Comparison of ENCODE assay signal across 22 cellular contexts in the genomic region with DNA sequence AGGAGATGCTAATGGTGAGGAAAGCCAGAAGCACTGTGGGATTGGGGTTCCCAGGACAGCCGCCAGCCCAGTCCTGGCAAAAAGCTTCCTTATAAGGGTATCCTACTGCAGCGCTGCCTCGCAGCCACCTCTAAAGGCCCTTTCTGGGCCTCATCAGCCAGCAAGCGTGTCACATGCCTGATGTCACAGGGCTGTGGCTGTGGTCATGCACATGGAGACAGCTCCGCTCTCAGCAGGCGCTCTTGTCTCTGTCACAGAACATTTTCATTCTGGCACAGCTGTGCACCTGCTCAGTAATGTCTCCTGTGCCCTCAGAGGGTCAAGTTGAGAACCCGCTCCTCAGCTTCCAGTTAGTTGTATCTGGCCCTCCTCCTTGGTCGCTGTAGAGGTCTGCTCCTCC. TPM values are rescaled to one million over a fixed set of nuclear protein-coding genes. Genes with fewer than 3 reads are reported as not detected.
DNase-seq lines count a peak whose midpoint lies in the region; ATAC-seq and TF ChIP-seq lines count a peak whose summit lies in the region.
"Had no signal": no experiment of that assay in that cellular context is flagged by ENCODE, and none has a peak within 500 bp of the region (broad histone marks: within the 10 kb centered on the region; RNA-seq: fewer than 3 reads in every experiment).

No MANE protein-coding gene starts in this region.

- intact Hi-C loops in dorsolateral prefrontal cortex (cut with DNase I): no loop called here
- intact Hi-C loops in left colon (cut with DNase I, micrococcal nuclease): no loop called here

- peak; percentile 9 for DNase-seq in NCI-H2107 (lab: John Stamatoyannopoulos, UW)
- DNase-seq in dorsolateral prefrontal cortex: peak in 9 of 10 donors; percentile 45 to 81 (median 68)
- peak; percentile 7 to 38 for DNase-seq in left colon
- no peak for DNase-seq in stimulated activated naive CD8-positive, alpha-beta T cell treated with anti-CD3 and anti-CD28 coated beads, Interleukin-15, Interleukin-2, amounts not matched to agents 100 U/mL and 50 U/mL, for 24 hours
- DNase-seq in nephron progenitor cell: no peak
- DNase-seq: activated CD4-positive, alpha-beta T cell treated with anti-CD3 and anti-CD28 coated beads, Interleukin-2, amount 50 U/mL, for 1 hour; activated T-cell treated with anti-CD3 and anti-CD28 coated beads, Interleukin-2, amount 50 U/mL, for 48 hours; HFFc6; NCI-H524; occipital lobe; stimulated activated naive B cell treated with anti-CD40 and anti-IgM and Interleukin-4, amounts not matched to agents 10 μg/mL and 1 μg/mL and 100 μg/mL, for 72 hours had no signal

- H3K27me3 Mint-ChIP-seq in nephron progenitor cell (ENCODE audit: low read depth, poor library complexity): peaks cover 10% of the 10 kb centered on the region

- H3K36me3 Mint-ChIP-seq in nephron progenitor cell (ENCODE audit: low read depth): no peaks in the 10 kb centered on the region
- H3K36me3 Mint-ChIP-seq: stimulated activated naive B cell treated with anti-CD40 and anti-IgM and Interleukin-4, amounts not matched to agents 10 μg/mL and 1 μg/mL and 100 μg/mL, for 72 hours had no signal

- H3K27me3 ChIP-seq in dorsolateral prefrontal cortex: peaks cover 0 to 5% (median 0%) of the 10 kb centered on the region in 45 donors
- H3K27me3 ChIP-seq: adrenal gland had no signal

- H3K27ac ChIP-seq in dorsolateral prefrontal cortex: peak overlapping the region in 42 of 59 donors; percentile 2 to 83 (median 58)
- H3K27ac ChIP-seq: adrenal gland had no signal

- H3K4me3 ChIP-seq in dorsolateral prefrontal cortex: no peak overlapping the region
- H3K4me3 ChIP-seq: adrenal gland had no signal

- peaks cover 64% of the 10 kb centered on the region for H3K4me1 Mint-ChIP-seq in nephron progenitor cell
- H3K4me1 Mint-ChIP-seq: B cell had no signal

- peak in 1 of 56 donors; percentile 22 for TF ChIP-seq CTCF in dorsolateral prefrontal cortex (IDR thresholded peaks at IDR 0.05 in 54 of 56, conservative IDR thresholded peaks at IDR 0.05 in 2 of 56; ENCODE audit: low read depth in 1 of 56, partially characterized antibody in 56 of 56)
- no peak for TF ChIP-seq CTCF in nephron progenitor cell (IDR thresholded peaks at IDR 0.05)

- H3K4me3 Mint-ChIP-seq in nephron progenitor cell: no peak overlapping the region
- H3K4me3 Mint-ChIP-seq: B cell; HFFc6; stimulated activated naive B cell treated with anti-CD40 and anti-IgM and Interleukin-4, amounts not matched to agents 10 μg/mL and 1 μg/mL and 100 μg/mL, for 72 hours had no signal

- peaks cover 11% of the 10 kb centered on the region for H3K9me3 Mint-ChIP-seq in nephron progenitor cell
- H3K9me3 Mint-ChIP-seq: HFFc6; stimulated activated naive B cell treated with anti-CD40 and anti-IgM and Interleukin-4, amounts not matched to agents 10 μg/mL and 1 μg/mL and 100 μg/mL, for 72 hours had no signal

- H3K27ac Mint-ChIP-seq in nephron progenitor cell: no peak overlapping the region
- H3K27ac Mint-ChIP-seq: B cell, HFFc6 had no signal

- ATAC-seq in left colon (no peak), GM21447 (IDR thresholded peaks at IDR 0.05; ENCODE audit: unreplicated experiment) (no peak), GM18520 (IDR thresholded peaks at IDR 0.05; ENCODE audit: unreplicated experiment) (no peak), HG03342 (IDR thresholded peaks at IDR 0.05; ENCODE audit: unreplicated experiment) (no peak)
- ATAC-seq in stimulated activated naive CD8-positive, alpha-beta T cell treated with anti-CD3 and anti-CD28 coated beads, Interleukin-15, Interleukin-2, amounts not matched to agents 100 U/mL and 50 U/mL, for 24 hours: peak; percentile 30
- ATAC-seq: stimulated activated naive B cell treated with anti-CD40 and anti-IgM and Interleukin-4, amounts not matched to agents 10 μg/mL and 1 μg/mL and 100 μg/mL, for 72 hours had no signal

RNA-seq across cellular contexts. Expression of gene MAL, which starts 17.7 kb away (rescaled TPM):
- total RNA-seq in dorsolateral prefrontal cortex (100 to 1,000 TPM in 74 of 120 experiments, 10 to 100 TPM in 46; 24.0 to 522 (median 118) TPM), left colon (1 to 10 TPM; 1.6 to 4.2 TPM)
- total RNA-seq: cerebellum, endothelial cell of umbilical vein, frontal cortex, HFFc6, LHCN-M2, mesenteric fat pad, occipital lobe, SK-MEL-5 had no signal

Comparison
In these comparisons a context has a peak if more than half of its experiments do, and no peak if none do; other contexts are left out.
1. DNase-seq: peak in NCI-H2107 (single experiment), dorsolateral prefrontal cortex (9 of 10) and left colon (2 of 2); none in stimulated activated naive CD8-positive, alpha-beta T cell treated with anti-CD3 and anti-CD28 coated beads, Interleukin-15, Interleukin-2, amounts not matched to agents 100 U/mL and 50 U/mL, for 24 hours (single experiment) and nephron progenitor cell (single experiment).
2. RNA of gene MAL, which starts 17.7 kb away (total RNA-seq): 24.0 to 522 TPM in dorsolateral prefrontal cortex; 1.6 to 4.2 TPM in left colon; every median in the first group is over 4 times any median in the second.